ENCODE assay signal across 15 cellular contexts in the genomic region with DNA sequence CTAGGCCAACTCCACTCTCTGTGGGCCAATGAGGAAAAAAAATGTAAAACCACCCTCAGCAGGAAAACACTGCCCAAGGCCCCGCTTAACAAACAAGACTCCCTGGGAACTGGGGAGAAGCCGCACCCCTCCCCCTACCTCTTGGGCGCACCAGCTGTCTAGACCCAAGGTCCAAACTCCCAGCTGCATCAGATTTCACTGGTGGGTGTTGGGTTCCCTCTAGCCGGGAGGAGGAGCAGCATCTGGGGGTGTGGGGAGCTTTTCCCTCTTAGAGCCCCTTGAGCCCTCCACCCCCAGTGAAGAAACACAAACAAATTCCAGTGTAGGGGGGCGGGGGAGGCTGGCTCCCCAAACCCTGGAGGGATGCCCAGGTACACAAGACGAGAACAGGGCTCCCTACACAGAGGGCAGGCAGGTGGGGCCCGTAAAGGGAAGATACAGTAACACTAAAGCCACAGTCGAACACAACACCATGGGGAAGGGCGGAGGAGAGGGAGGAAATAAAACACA.
DNase-seq lines count a peak whose midpoint lies in the region; ATAC-seq lines count a peak whose summit lies in the region.
"Had no signal": no experiment of that assay in that cellular context is flagged by ENCODE, and none has a peak within 500 bp of the region (broad histone marks: within the 10 kb centered on the region; RNA-seq: fewer than 3 reads in every experiment).

No MANE protein-coding gene starts in this region.

- peaks cover 36% of the 10 kb centered on the region for H3K36me3 ChIP-seq in iPS-20b (ENCODE audit: insufficient read depth, low read depth, low read length)
- H3K36me3 ChIP-seq: lower lobe of right lung, upper lobe of right lung had no signal

- ATAC-seq in GM21360 (IDR thresholded peaks at IDR 0.05; ENCODE audit: unreplicated experiment): no peak
- ATAC-seq: lower lobe of right lung, Right ventricle myocardium inferior, upper lobe of right lung had no signal

- no peaks in the 10 kb centered on the region for H3K9me3 ChIP-seq in iPS-20b (ENCODE audit: insufficient read depth, low read depth, low read length)
- H3K9me3 ChIP-seq: lower lobe of right lung, neutrophil, upper lobe of right lung had no signal

- H3K27me3 ChIP-seq in iPS-20b (ENCODE audit: insufficient read depth, low read length): no peaks in the 10 kb centered on the region
- H3K27me3 ChIP-seq: neutrophil, upper lobe of right lung had no signal

- H3K27ac ChIP-seq in iPS-20b (ENCODE audit: low read length) (peak overlapping the region; percentile 36), substantia nigra (ENCODE audit: low read depth, low read length, poor library complexity, severe bottlenecking) (peak overlapping the region; percentile 88)
- H3K27ac ChIP-seq: lower lobe of right lung, neutrophil, upper lobe of right lung had no signal

- no peak overlapping the region for H3K9ac ChIP-seq in iPS-20b (ENCODE audit: low read depth, low read length)

- peak; percentile 64 to 72 for DNase-seq in NCI-H2081 (lab: John Stamatoyannopoulos, UW)
- DNase-seq in NCI-H2081 treated with DMSO at 0.1 percent for 48 hours (lab: John Stamatoyannopoulos, UW): no peak
- DNase-seq in NCI-H526 treated with DMSO at 0.1 percent for 48 hours (lab: John Stamatoyannopoulos, UW): peak; percentile 63
- peak in 15 of 49 donors; percentile 7 to 41 (median 25) for DNase-seq in substantia nigra (lab: John Stamatoyannopoulos, UW)
- DNase-seq in hepatic stellate cell (ENCODE audit: low spot score): no peak
- no peak for DNase-seq in 8988T
- DNase-seq: activated naive CD4-positive, alpha-beta T cell treated with anti-CD3 and anti-CD28 coated beads for 36 hours; KBM-7; lower lobe of right lung; stimulated activated CD4-positive, alpha-beta T cell treated with anti-CD3 and anti-CD28 coated beads, Interleukin-15, amount 100 ng/mL, for 24 hours; upper lobe of right lung had no signal

- peaks cover 9% of the 10 kb centered on the region; the same call in 1 of the 2 replicates for H3K4me1 ChIP-seq in iPS-20b (ENCODE audit: insufficient read depth, low read length)
- H3K4me1 ChIP-seq: lower lobe of right lung, upper lobe of right lung had no signal

- no peak overlapping the region for H3K4me3 ChIP-seq in iPS-20b (ENCODE audit: low read length)
- H3K4me3 ChIP-seq: lower lobe of right lung, upper lobe of right lung had no signal

Comparison
In these comparisons a context has a peak if more than half of its experiments do, and no peak if none do; other contexts are left out.
1. DNase-seq: peak in NCI-H2081 (2 of 2) and NCI-H526 treated with DMSO at 0.1 percent for 48 hours (single experiment); none in NCI-H2081 treated with DMSO at 0.1 percent for 48 hours (single experiment), hepatic stellate cell (single experiment) and 8988T (single experiment).